ENCODE assay signal across 2 cellular contexts in the genomic region with DNA sequence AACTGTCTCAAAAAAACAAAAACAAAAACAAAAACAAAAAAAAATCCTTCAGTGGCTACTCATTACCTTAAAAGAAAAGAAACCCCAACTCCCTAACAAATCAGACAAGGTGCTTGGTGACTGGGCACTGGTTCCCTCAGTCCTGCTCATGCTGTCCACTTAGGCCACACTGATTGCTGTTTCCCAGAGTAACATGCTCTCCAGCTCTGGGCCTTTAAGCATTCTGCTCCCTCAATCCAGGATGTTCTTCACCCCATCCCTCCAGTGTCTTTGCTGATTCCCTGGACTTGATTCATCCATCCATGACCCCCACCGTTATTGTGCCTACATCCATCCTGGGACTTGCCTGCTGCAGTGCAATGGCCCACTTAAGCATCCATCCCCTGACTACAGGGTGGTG.
TF ChIP-seq lines count a peak whose summit lies in the region.

No MANE protein-coding gene starts in this region.

TF ChIP-seq in HepG2, 621 proteins besides CTCF, POLR2A, EP300 and RAD21:
- TF ChIP-seq NFKB2 (CRISPR knock-in tag; IDR thresholded peaks at IDR 0.05; ENCODE audit: borderline replicate concordance) (no peak), AHR (CRISPR knock-in tag; IDR thresholded peaks at IDR 0.05) (no peak), HNRNPUL1 (IDR thresholded peaks at IDR 0.05; ENCODE audit: low read depth, low read length) (no peak), ZNF343 (CRISPR knock-in tag; IDR thresholded peaks at IDR 0.05) (no peak), ESRRA (CRISPR knock-in tag; IDR thresholded peaks at IDR 0.05; ENCODE audit: low read depth) (no peak), SNAI1 (CRISPR knock-in tag; IDR thresholded peaks at IDR 0.05; ENCODE audit: borderline replicate concordance) (no peak), NCOR1 (IDR thresholded peaks at IDR 0.05; ENCODE audit: borderline replicate concordance, low read length) (no peak), NCOA5 (CRISPR knock-in tag; IDR thresholded peaks at IDR 0.05) (no peak), ZSCAN12 (CRISPR knock-in tag; IDR thresholded peaks at IDR 0.05) (no peak), FOXP1 (IDR thresholded peaks at IDR 0.05) (no peak), FOXP1 (CRISPR knock-in tag; IDR thresholded peaks at IDR 0.05) (no peak), BCL6 (CRISPR knock-in tag; IDR thresholded peaks at IDR 0.05) (no peak), MIER2 (CRISPR knock-in tag; IDR thresholded peaks at IDR 0.05) (no peak)
- TF ChIP-seq, protein P1, sequence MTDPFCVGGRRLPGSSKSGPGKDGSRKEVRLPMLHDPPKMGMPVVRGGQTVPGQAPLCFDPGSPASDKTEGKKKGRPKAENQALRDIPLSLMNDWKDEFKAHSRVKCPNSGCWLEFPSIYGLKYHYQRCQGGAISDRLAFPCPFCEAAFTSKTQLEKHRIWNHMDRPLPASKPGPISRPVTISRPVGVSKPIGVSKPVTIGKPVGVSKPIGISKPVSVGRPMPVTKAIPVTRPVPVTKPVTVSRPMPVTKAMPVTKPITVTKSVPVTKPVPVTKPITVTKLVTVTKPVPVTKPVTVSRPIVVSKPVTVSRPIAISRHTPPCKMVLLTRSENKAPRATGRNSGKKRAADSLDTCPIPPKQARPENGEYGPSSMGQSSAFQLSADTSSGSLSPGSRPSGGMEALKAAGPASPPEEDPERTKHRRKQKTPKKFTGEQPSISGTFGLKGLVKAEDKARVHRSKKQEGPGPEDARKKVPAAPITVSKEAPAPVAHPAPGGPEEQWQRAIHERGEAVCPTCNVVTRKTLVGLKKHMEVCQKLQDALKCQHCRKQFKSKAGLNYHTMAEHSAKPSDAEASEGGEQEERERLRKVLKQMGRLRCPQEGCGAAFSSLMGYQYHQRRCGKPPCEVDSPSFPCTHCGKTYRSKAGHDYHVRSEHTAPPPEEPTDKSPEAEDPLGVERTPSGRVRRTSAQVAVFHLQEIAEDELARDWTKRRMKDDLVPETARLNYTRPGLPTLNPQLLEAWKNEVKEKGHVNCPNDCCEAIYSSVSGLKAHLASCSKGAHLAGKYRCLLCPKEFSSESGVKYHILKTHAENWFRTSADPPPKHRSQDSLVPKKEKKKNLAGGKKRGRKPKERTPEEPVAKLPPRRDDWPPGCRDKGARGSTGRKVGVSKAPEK (CRISPR knock-in tag; IDR thresholded peaks at IDR 0.05; ENCODE audit: borderline replicate concordance) = no peak
- TF ChIP-seq, protein P2, sequence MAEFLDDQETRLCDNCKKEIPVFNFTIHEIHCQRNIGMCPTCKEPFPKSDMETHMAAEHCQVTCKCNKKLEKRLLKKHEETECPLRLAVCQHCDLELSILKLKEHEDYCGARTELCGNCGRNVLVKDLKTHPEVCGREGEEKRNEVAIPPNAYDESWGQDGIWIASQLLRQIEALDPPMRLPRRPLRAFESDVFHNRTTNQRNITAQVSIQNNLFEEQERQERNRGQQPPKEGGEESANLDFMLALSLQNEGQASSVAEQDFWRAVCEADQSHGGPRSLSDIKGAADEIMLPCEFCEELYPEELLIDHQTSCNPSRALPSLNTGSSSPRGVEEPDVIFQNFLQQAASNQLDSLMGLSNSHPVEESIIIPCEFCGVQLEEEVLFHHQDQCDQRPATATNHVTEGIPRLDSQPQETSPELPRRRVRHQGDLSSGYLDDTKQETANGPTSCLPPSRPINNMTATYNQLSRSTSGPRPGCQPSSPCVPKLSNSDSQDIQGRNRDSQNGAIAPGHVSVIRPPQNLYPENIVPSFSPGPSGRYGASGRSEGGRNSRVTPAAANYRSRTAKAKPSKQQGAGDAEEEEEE (CRISPR knock-in tag; IDR thresholded peaks at IDR 0.05; ENCODE audit: borderline replicate concordance) = no peak
TF ChIP-seq in HepG2: peak in this region for 0.

TF ChIP-seq in H1, 55 proteins besides CTCF, POLR2A, EP300 and RAD21:
- TF ChIP-seq ZNF274 (IDR thresholded peaks at IDR 0.05; ENCODE audit: borderline replicate concordance, extremely low read depth, low read length) = no peak
- no peak for TF ChIP-seq POU5F1 (IDR thresholded peaks at IDR 0.05; ENCODE audit: low read depth, low read length)
- no peak for TF ChIP-seq MAFK (IDR thresholded peaks at IDR 0.05; ENCODE audit: low read depth, low read length)
- TF ChIP-seq SRF (IDR thresholded peaks at IDR 0.05; ENCODE audit: low read depth, low read length) = no peak
- no peak for TF ChIP-seq SAP30 (IDR thresholded peaks at IDR 0.05; ENCODE audit: insufficient read depth, insufficient replicate concordance, low read length)
- TF ChIP-seq, protein P3, sequence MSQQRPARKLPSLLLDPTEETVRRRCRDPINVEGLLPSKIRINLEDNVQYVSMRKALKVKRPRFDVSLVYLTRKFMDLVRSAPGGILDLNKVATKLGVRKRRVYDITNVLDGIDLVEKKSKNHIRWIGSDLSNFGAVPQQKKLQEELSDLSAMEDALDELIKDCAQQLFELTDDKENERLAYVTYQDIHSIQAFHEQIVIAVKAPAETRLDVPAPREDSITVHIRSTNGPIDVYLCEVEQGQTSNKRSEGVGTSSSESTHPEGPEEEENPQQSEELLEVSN (IDR thresholded peaks at IDR 0.05) = no peak
- TF ChIP-seq JUND (IDR thresholded peaks at IDR 0.05; ENCODE audit: low read length) = no peak
- no peak for TF ChIP-seq TAF1 (IDR thresholded peaks at IDR 0.05; ENCODE audit: low read depth, low read length)
- no peak for TF ChIP-seq SP4 (IDR thresholded peaks at IDR 0.05; ENCODE audit: low read length)
- TF ChIP-seq TAF7 (optimal IDR thresholded peaks at IDR 0.05; ENCODE audit: borderline replicate concordance, low read depth, low read length) = no peak
- TF ChIP-seq TBP (IDR thresholded peaks at IDR 0.05; ENCODE audit: low read depth, low read length) = no peak
